ENCODE assay signal across 9 cellular contexts in the genomic region with DNA sequence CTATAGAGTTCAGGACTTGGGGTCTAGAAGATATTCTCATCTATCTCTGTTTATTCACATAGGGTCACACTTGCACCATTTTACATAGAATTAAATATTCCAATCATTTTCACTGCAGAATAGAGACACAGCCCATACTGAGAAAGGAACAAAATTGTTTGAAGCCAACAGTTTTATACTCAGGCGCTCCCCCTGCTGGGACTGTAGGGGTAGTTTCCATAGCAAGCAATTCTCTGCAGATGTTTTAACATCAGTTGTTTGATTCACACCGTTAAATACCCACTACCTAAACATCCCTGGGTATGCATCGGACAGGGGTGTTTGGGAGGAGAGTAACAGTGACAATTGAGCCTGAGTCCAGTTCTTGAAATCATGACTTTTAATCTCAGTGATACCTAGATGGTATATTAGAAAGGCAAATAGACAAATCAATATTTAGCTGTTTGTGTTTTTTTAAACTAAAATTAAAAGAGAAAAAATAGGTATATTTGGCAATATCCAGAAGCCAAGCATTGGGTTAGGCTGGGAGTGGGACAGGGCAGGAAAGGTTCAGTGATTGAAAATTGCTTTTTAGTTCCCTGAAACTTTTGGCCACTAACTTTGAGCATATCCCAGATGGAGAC. TPM values are rescaled to one million over a fixed set of nuclear protein-coding genes. Genes with fewer than 3 reads are reported as not detected.
DNase-seq lines count a peak whose midpoint lies in the region; ATAC-seq and TF ChIP-seq lines count a peak whose summit lies in the region.
"Had no signal": no experiment of that assay in that cellular context is flagged by ENCODE, and none has a peak within 500 bp of the region (broad histone marks: within the 10 kb centered on the region; RNA-seq: fewer than 3 reads in every experiment).

No MANE protein-coding gene starts in this region.

- H3K4me3 ChIP-seq in DOHH2 (ENCODE audit: low read length) (no peak overlapping the region), SK-N-SH (ENCODE audit: low read depth in 2 of 2, low read length in 1 of 2) (no peak overlapping the region), breast epithelium (no peak overlapping the region)

- no peak overlapping the region for H3K9ac ChIP-seq in SK-N-SH

- no peaks in the 10 kb centered on the region for H3K9me3 Mint-ChIP-seq in memory B cell

- H3K27me3 ChIP-seq in DOHH2 (ENCODE audit: control insufficient read depth, low read length) = no peaks in the 10 kb centered on the region
- H3K27me3 ChIP-seq in SK-N-SH (ENCODE audit: insufficient read depth) = peaks cover 3% of the 10 kb centered on the region; the same call in 1 of the 2 replicates
- H3K27me3 ChIP-seq in breast epithelium = peaks cover 0 to 27% of the 10 kb centered on the region in 2 donors
- H3K27me3 ChIP-seq: neutrophil had no signal

- H3F3A ChIP-seq in DOHH2 (ENCODE audit: control insufficient read depth, insufficient read depth) (no peaks in the 10 kb centered on the region), SK-N-SH (replicated peaks; ENCODE audit: insufficient read depth) (no peaks in the 10 kb centered on the region)

- 4% methylated on average over 3 of the region's 3 CpGs for WGBS in SK-N-SH (ENCODE audit: low lambda C conversion rate)

- H3K36me3 Mint-ChIP-seq in memory B cell = no peaks in the 10 kb centered on the region

- no peak for TF ChIP-seq EP300 in SK-N-SH (IDR thresholded peaks at IDR 0.05; ENCODE audit: borderline replicate concordance in 1 of 2, low read depth in 1 of 2, low read length in 1 of 2)

- TF ChIP-seq POLR2A in breast epithelium (IDR thresholded peaks at IDR 0.05) = no peak

- H3K27ac ChIP-seq in DOHH2 (ENCODE audit: low read depth, low read length) (no peak overlapping the region), SK-N-SH (ENCODE audit: low read depth in 2 of 2, low read length in 1 of 2) (no peak overlapping the region), breast epithelium (no peak overlapping the region)
- H3K27ac ChIP-seq: neutrophil had no signal

- H3K27me3 Mint-ChIP-seq in memory B cell = no peaks in the 10 kb centered on the region

- no peaks in the 10 kb centered on the region for H3K4me1 Mint-ChIP-seq in memory B cell

- H3K79me2 ChIP-seq in DOHH2 (ENCODE audit: control insufficient read depth, low read length) = no peaks in the 10 kb centered on the region
- H3K79me2 ChIP-seq in SK-N-SH (ENCODE audit: insufficient read depth) = no peaks in the 10 kb centered on the region

- no peak overlapping the region for H3K4me3 Mint-ChIP-seq in memory B cell

- H3K9me2 ChIP-seq in DOHH2 (replicated peaks; ENCODE audit: control insufficient read depth, low read length) (no peaks in the 10 kb centered on the region), SK-N-SH (no peaks in the 10 kb centered on the region)

- peak; percentile 57 for TF ChIP-seq CTCF in DOHH2 (IDR thresholded peaks at IDR 0.05; ENCODE audit: low read depth, low read length, poor library complexity, severe bottlenecking)
- TF ChIP-seq CTCF in SK-N-SH (IDR thresholded peaks at IDR 0.05) = peak; percentile 80
- peak in 2 of 3 donors; percentile 45 to 51 for TF ChIP-seq CTCF in breast epithelium (IDR thresholded peaks at IDR 0.05)

- no peak overlapping the region for H3K27ac Mint-ChIP-seq in memory B cell

- intact Hi-C loops in breast epithelium (cut with DNase I; ENCODE audit: low total_unique reads) = no loop called here

- no peaks in the 10 kb centered on the region for H3K9me3 ChIP-seq in DOHH2 (ENCODE audit: control insufficient read depth, insufficient read depth, low read length)
- no peaks in the 10 kb centered on the region for H3K9me3 ChIP-seq in SK-N-SH
- H3K9me3 ChIP-seq in breast epithelium = no peaks in the 10 kb centered on the region
- H3K9me3 ChIP-seq: neutrophil had no signal

- H2AFZ ChIP-seq in SK-N-SH (ENCODE audit: low read depth) = no peak overlapping the region

- H3K4me2 ChIP-seq in DOHH2 (ENCODE audit: low read length) = no peak overlapping the region
- H3K4me2 ChIP-seq in SK-N-SH = no peak overlapping the region

- peak; percentile 46 for TF ChIP-seq RAD21 in SK-N-SH (IDR thresholded peaks at IDR 0.05; ENCODE audit: low read length)

- DNase-seq in HEK293T (ENCODE audit: extremely low spot score) (peak; percentile 71), SK-N-SH (peak; percentile 43), breast epithelium (ENCODE audit: low spot score in 2 of 2) (no peak), memory B cell (ENCODE audit: low spot score in 2 of 2) (peak; percentile 18 to 40), NCI-H2029 (lab: John Stamatoyannopoulos, UW) (no peak), HK-2 (ENCODE audit: unreplicated experiment) (no peak)

- no peaks in the 10 kb centered on the region for H3K36me3 ChIP-seq in DOHH2 (ENCODE audit: control insufficient read depth, low read length)
- H3K36me3 ChIP-seq in SK-N-SH (replicated peaks in 1 of 2; ENCODE audit: control insufficient read depth in 1 of 2, insufficient read depth in 2 of 2, low read length in 1 of 2) = no peaks in the 10 kb centered on the region
- no peaks in the 10 kb centered on the region for H3K36me3 ChIP-seq in breast epithelium
- H3K36me3 ChIP-seq: neutrophil had no signal

- POLR2A ChIA-PET in HEK293T (lab: Yijun Ruan, JAX) (no interaction called here), SK-N-SH (lab: Yijun Ruan, JAX) (no interaction called here)

- peak; percentile 49 for ATAC-seq in memory B cell (ENCODE audit: low read depth)
- no peak for ATAC-seq in GM21447 (IDR thresholded peaks at IDR 0.05; ENCODE audit: unreplicated experiment)

- CTCF ChIA-PET in HEK293T (lab: Yijun Ruan, JAX) = interaction anchor here (0.6 to 1.4 kb wide), 6 partner anchors 20 to 636 kb away, joined by 3 to 7 read pairs (median 3); no protein-coding TSS in a partner anchor
- CTCF ChIA-PET in SK-N-SH (lab: Yijun Ruan, JAX) = interaction anchor here (0.6 to 3.4 kb wide), 14 partner anchors 9 to 663 kb away, joined by 3 to 11 read pairs (median 3); no protein-coding TSS in a partner anchor

- H3K4me1 ChIP-seq in DOHH2 (ENCODE audit: control insufficient read depth, low read length) (no peaks in the 10 kb centered on the region), SK-N-SH (ENCODE audit: control insufficient read depth in 1 of 2, insufficient read depth in 2 of 2, low read depth in 1 of 2, low read length in 1 of 2) (no peaks in the 10 kb centered on the region), breast epithelium (no peaks in the 10 kb centered on the region)

- H4K20me1 ChIP-seq in DOHH2 (ENCODE audit: control insufficient read depth, insufficient read depth, low read depth, low read length) (no peaks in the 10 kb centered on the region), SK-N-SH (ENCODE audit: insufficient read depth) (no peaks in the 10 kb centered on the region)

TF ChIP-seq in HEK293T, 16 proteins besides CTCF, POLR2A, EP300 and RAD21:
- TF ChIP-seq SP1 (IDR thresholded peaks at IDR 0.05) = no peak
- TF ChIP-seq, protein P1, sequence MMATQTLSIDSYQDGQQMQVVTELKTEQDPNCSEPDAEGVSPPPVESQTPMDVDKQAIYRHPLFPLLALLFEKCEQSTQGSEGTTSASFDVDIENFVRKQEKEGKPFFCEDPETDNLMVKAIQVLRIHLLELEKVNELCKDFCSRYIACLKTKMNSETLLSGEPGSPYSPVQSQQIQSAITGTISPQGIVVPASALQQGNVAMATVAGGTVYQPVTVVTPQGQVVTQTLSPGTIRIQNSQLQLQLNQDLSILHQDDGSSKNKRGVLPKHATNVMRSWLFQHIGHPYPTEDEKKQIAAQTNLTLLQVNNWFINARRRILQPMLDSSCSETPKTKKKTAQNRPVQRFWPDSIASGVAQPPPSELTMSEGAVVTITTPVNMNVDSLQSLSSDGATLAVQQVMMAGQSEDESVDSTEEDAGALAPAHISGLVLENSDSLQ (IDR thresholded peaks at IDR 0.05) = no peak
- no peak for TF ChIP-seq BHLHE40 (IDR thresholded peaks at IDR 0.05; ENCODE audit: borderline replicate concordance)
- TF ChIP-seq ZNF384 (IDR thresholded peaks at IDR 0.05) = no peak
- TF ChIP-seq ELF4 (IDR thresholded peaks at IDR 0.05) = no peak
- no peak for TF ChIP-seq FOXM1 (IDR thresholded peaks at IDR 0.05; ENCODE audit: borderline replicate concordance)

TF ChIP-seq in SK-N-SH, 30 proteins besides CTCF, POLR2A, EP300 and RAD21:
- TF ChIP-seq SMC3 (IDR thresholded peaks at IDR 0.05; ENCODE audit: low read depth, low read length) (peak; percentile 36; the same call in 1 of the 2 replicates), POLR2AphosphoS5 (IDR thresholded peaks at IDR 0.05; ENCODE audit: low read depth, low read length) (no peak)

RNA-seq across cellular contexts. Expression of a gene that starts 33.8 kb away (rescaled TPM):
- 0.07 and 0.11 TPM in 2 replicates for polyA plus RNA-seq in SK-N-SH (2012; rRNA removed)
- polyA plus RNA-seq in SK-N-SH (2012; cell fraction: cytosol; rRNA removed) = 0.09 and 0.12 TPM in 2 replicates
- polyA plus RNA-seq in SK-N-SH (2012; cell fraction: nucleus; rRNA removed) = 0.06 and 0.15 TPM in 2 replicates
- 10 to 100 TPM; 13.6 to 16.0 (median 15.1) TPM for total RNA-seq in breast epithelium

Comparison
In these comparisons a context has a peak if more than half of its experiments do, and no peak if none do; other contexts are left out.
1. DNase-seq: peak in HEK293T (single experiment), SK-N-SH (single experiment) and memory B cell (2 of 2); none in breast epithelium (0 of 2), NCI-H2029 (single experiment) and HK-2 (single experiment).
2. Peak in every context shown above with its lines, with median percentiles within 50 percentile points of each other: CTCF ChIP-seq.